Comparison of ENCODE assay signal across 11 cellular contexts in genomic region chr10:73044378-73045285, GRCh38. TPM values are rescaled to one million over a fixed set of nuclear protein-coding genes. Genes with fewer than 3 reads are reported as not detected.
DNase-seq lines count a peak whose midpoint lies in the region; ATAC-seq and TF ChIP-seq lines count a peak whose summit lies in the region.
"Had no signal": no experiment of that assay in that cellular context is flagged by ENCODE, and none has a peak within 500 bp of the region (broad histone marks: within the 10 kb centered on the region; RNA-seq: fewer than 3 reads in every experiment).

No MANE protein-coding gene starts in this region.

- DNase-seq in MCF 10A (ENCODE audit: unreplicated experiment) (peak; percentile 89), breast epithelium (ENCODE audit: low spot score in 2 of 2) (no peak), dedifferentiated amniotic fluid mesenchymal stem cell (ENCODE audit: extremely low spot score) (peak; percentile 89), right lobe of liver (no peak), NK-92 (lab: John Stamatoyannopoulos, UW; ENCODE audit: unreplicated experiment) (no peak), AML-193 (lab: John Stamatoyannopoulos, UW) (no peak), posterior vena cava (ENCODE audit: low spot score) (no peak)
- DNase-seq: CD4-positive, CD25-positive, alpha-beta regulatory T cell; T-helper 17 cell had no signal

- 67% methylated on average over 7 of the region's 7 CpGs for WGBS in right lobe of liver (ENCODE audit: insufficient coverage, low coverage, low lambda C conversion rate, missing lambda C conversion rate)

- H3K4me1 ChIP-seq in breast epithelium: no peaks in the 10 kb centered on the region
- H3K4me1 ChIP-seq in right lobe of liver: no peaks in the 10 kb centered on the region

- no peak overlapping the region for H3K4me3 ChIP-seq in breast epithelium
- no peak overlapping the region for H3K4me3 ChIP-seq in right lobe of liver

- no peaks in the 10 kb centered on the region for H3K27me3 Mint-ChIP-seq in MCF 10A (ENCODE audit: insufficient read depth, unreplicated experiment)
- H3K27me3 Mint-ChIP-seq: CD4-positive, CD25-positive, alpha-beta regulatory T cell; central memory CD8-positive, alpha-beta T cell; T-helper 17 cell had no signal

- H3K36me3 ChIP-seq in breast epithelium (no peaks in the 10 kb centered on the region), right lobe of liver (peaks cover 0 to 51% (median 24%) of the 10 kb centered on the region in 4 donors)

- intact Hi-C loops in MCF 10A (cut with micrococcal nuclease) (loop anchor here (10.0 kb wide), 1 partner anchor 160 kb away; no protein-coding TSS in a partner anchor), breast epithelium (cut with DNase I; ENCODE audit: low total_unique reads) (no loop called here), right lobe of liver (cut with DNase I) (no loop called here), posterior vena cava (cut with DNase I) (no loop called here)

- peaks cover 31% of the 10 kb centered on the region for H3K36me3 Mint-ChIP-seq in MCF 10A (ENCODE audit: insufficient read depth, unreplicated experiment)

- H3K4me3 Mint-ChIP-seq in MCF 10A (ENCODE audit: unreplicated experiment): peak overlapping the region; percentile 33
- H3K4me3 Mint-ChIP-seq: CD4-positive, CD25-positive, alpha-beta regulatory T cell; central memory CD8-positive, alpha-beta T cell; T-helper 17 cell had no signal

- TF ChIP-seq POLR2A in breast epithelium (IDR thresholded peaks at IDR 0.05) (no peak), right lobe of liver (IDR thresholded peaks at IDR 0.05) (no peak)

- CTCF ChIA-PET in MCF 10A (lab: Yijun Ruan, JAX): interaction anchor here (0.6 to 1.7 kb wide), 2 partner anchors 231 to 679 kb away, joined by 3 read pairs; no protein-coding TSS in a partner anchor

- no peaks in the 10 kb centered on the region for H3K9me3 ChIP-seq in breast epithelium
- no peaks in the 10 kb centered on the region for H3K9me3 ChIP-seq in right lobe of liver

- H3K27ac Mint-ChIP-seq in MCF 10A (ENCODE audit: low read depth, unreplicated experiment): peak overlapping the region; percentile 75
- H3K27ac Mint-ChIP-seq: T-helper 17 cell had no signal

- BruUV-seq in MCF 10A (replicated peaks; lab: Mats Ljungman, UMichigan): TSS peak; percentile 80

- H3K27ac ChIP-seq in breast epithelium (peak overlapping the region in 1 of 2 donors; percentile 2), right lobe of liver (peak overlapping the region in 2 of 3 donors; percentile 8 to 12)

- POLR2A ChIA-PET in MCF 10A (lab: Yijun Ruan, JAX): interaction anchor here (0.6 to 1.4 kb wide), 11 partner anchors 8 to 693 kb away, joined by 3 to 4 read pairs (median 3); partner anchors contain the start of gene NUDT13

- ATAC-seq in right lobe of liver (peak in 2 of 4 donors; percentile 13 to 18), GM18511 (IDR thresholded peaks at IDR 0.05; ENCODE audit: unreplicated experiment) (no peak)
- ATAC-seq: T-helper 17 cell had no signal

- peaks cover 21% of the 10 kb centered on the region for H3K4me1 Mint-ChIP-seq in MCF 10A (ENCODE audit: insufficient read depth, unreplicated experiment)
- H3K4me1 Mint-ChIP-seq: CD4-positive, CD25-positive, alpha-beta regulatory T cell; central memory CD8-positive, alpha-beta T cell; T-helper 17 cell had no signal

- H3K9me3 Mint-ChIP-seq in MCF 10A (ENCODE audit: unreplicated experiment): no peaks in the 10 kb centered on the region
- H3K9me3 Mint-ChIP-seq: CD4-positive, CD25-positive, alpha-beta regulatory T cell; central memory CD8-positive, alpha-beta T cell had no signal

- TF ChIP-seq CTCF in MCF 10A (IDR thresholded peaks at IDR 0.05; ENCODE audit: unreplicated experiment) (no peak), breast epithelium (IDR thresholded peaks at IDR 0.05) (no peak), right lobe of liver (IDR thresholded peaks at IDR 0.05) (no peak)

- no peaks in the 10 kb centered on the region for H3K27me3 ChIP-seq in breast epithelium
- H3K27me3 ChIP-seq in right lobe of liver: no peaks in the 10 kb centered on the region

RNA-seq across cellular contexts. Expression of gene P4HA1, which starts 52.0 kb away (rescaled TPM):
- total RNA-seq in MCF 10A (2022) (23.9 and 25.2 TPM in 2 replicates), breast epithelium (10 to 100 TPM; 25.0 to 42.1 (median 34.1) TPM), right lobe of liver (10 to 100 TPM in 5 of 6 experiments, 1 to 10 TPM in 1; 6.2 to 67.8 (median 26.2) TPM), posterior vena cava (10 to 100 TPM; 33.3 to 35.0 TPM)

Comparison
In these comparisons a context has a peak if more than half of its experiments do, and no peak if none do; other contexts are left out.
1. DNase-seq: peak in MCF 10A (single experiment) and dedifferentiated amniotic fluid mesenchymal stem cell (single experiment); none in breast epithelium (0 of 2), right lobe of liver (0 of 3), NK-92 (single experiment), AML-193 (0 of 2) and posterior vena cava (single experiment).